8 cellular contexts compared by ENCODE assay signal in genomic region chr17:19618015-19618414, GRCh38.
"Had no signal": no experiment of that assay in that cellular context is flagged by ENCODE, and none has a peak within 500 bp of the region (broad histone marks: within the 10 kb centered on the region; RNA-seq: fewer than 3 reads in every experiment).

No MANE protein-coding gene starts in this region.

- H2AFZ ChIP-seq: GM23248 had no signal

- H3K4me1 ChIP-seq: HAP-1 had no signal

- H3K27ac ChIP-seq: GM23248, HL-60 had no signal

- H3K36me3 ChIP-seq: HAP-1 had no signal

- H3K9ac ChIP-seq: GM23248 had no signal

- H3K4me3 ChIP-seq: GM23248, HAP-1 had no signal

- DNase-seq: GM23248, GOT3, H7, KBM-7 had no signal

- ATAC-seq: HCT116, HepG2 had no signal
